7 cellular contexts compared by ENCODE assay signal in genomic region chr19:45334881-45335280, GRCh38. TPM values are rescaled to one million over a fixed set of nuclear protein-coding genes. Genes with fewer than 3 reads are reported as not detected.
"Had no signal": no experiment of that assay in that cellular context is flagged by ENCODE, and none has a peak within 500 bp of the region (broad histone marks: within the 10 kb centered on the region; RNA-seq: fewer than 3 reads in every experiment).

No MANE protein-coding gene starts in this region.

RNA-seq across cellular contexts. Expression of gene KLC3, which starts 5.7 kb away (rescaled TPM):
- total RNA-seq: GM23248, H4, HFFc6 had no signal
- polyA plus RNA-seq: GM23248 had no signal

RNA-seq across cellular contexts. Expression of gene CKM, which starts 12.2 kb away (rescaled TPM):
- total RNA-seq: GM23248, GM23338, H1, H4, H7, H9, HFFc6 had no signal
- polyA plus RNA-seq: GM23248, GM23338 had no signal
